8 cellular contexts compared by ENCODE assay signal in genomic region chr12:92927436-92928116, GRCh38. TPM values are rescaled to one million over a fixed set of nuclear protein-coding genes. Genes with fewer than 3 reads are reported as not detected.
A peak's percentile ranks its signal among the peaks of the same experiment; 100 is the strongest.
DNase-seq lines count a peak whose midpoint lies in the region; ATAC-seq, FAIRE-seq and TF ChIP-seq lines count a peak whose summit lies in the region.

No MANE protein-coding gene starts in this region.

- no peak overlapping the region for H2AFZ ChIP-seq in neuron (ENCODE audit: low read depth, low read length)

- intact Hi-C loops in CD8-positive, alpha-beta T cell (cut with DNase I, micrococcal nuclease): loop anchor here (2.0 to 10.0 kb wide), 12 partner anchors 19 to 1535 kb away; partner anchors contain the start of genes BTG1 (in 1 of the 2), CEP83 (in 1 of the 2), CRADD (in 1 of the 2) and NUDT4 (in 1 of the 2)

- no peaks in the 10 kb centered on the region for H3K27me3 ChIP-seq in CD8-positive, alpha-beta T cell (ENCODE audit: insufficient read depth, low read length)
- H3K27me3 ChIP-seq in neuron (ENCODE audit: insufficient read depth, low read length): no peaks in the 10 kb centered on the region

- H3K4me1 ChIP-seq in CD8-positive, alpha-beta T cell (ENCODE audit: insufficient read depth, low read length): peaks cover 26% of the 10 kb centered on the region
- peaks cover 22% of the 10 kb centered on the region for H3K4me1 ChIP-seq in neuron (ENCODE audit: insufficient read depth, low read length)

- no peaks in the 10 kb centered on the region for H3K9me3 ChIP-seq in CD8-positive, alpha-beta T cell (ENCODE audit: low read length)
- H3K9me3 ChIP-seq in neuron (ENCODE audit: low read length): no peaks in the 10 kb centered on the region

- peak overlapping the region; percentile 95 for H3K27ac Mint-ChIP-seq in CD8-positive, alpha-beta T cell
- peak overlapping the region; percentile 49 for H3K27ac Mint-ChIP-seq in endothelial cell (ENCODE audit: unreplicated experiment)

- DNase-seq in CD8-positive, alpha-beta T cell: no peak
- DNase-seq in H54 (ENCODE audit: insufficient read length, low spot score) (no peak), RWPE1 (ENCODE audit: low spot score) (peak; percentile 58), endothelial cell (ENCODE audit: low spot score) (no peak), NCI-H2029 treated with DMSO at 0.1 percent for 48 hours (lab: John Stamatoyannopoulos, UW) (no peak), epidermal melanocyte (ENCODE audit: insufficient read length, low spot score) (no peak)

- H3K36me3 ChIP-seq in CD8-positive, alpha-beta T cell (ENCODE audit: insufficient read depth, low read length): no peaks in the 10 kb centered on the region
- peaks cover 2% of the 10 kb centered on the region for H3K36me3 ChIP-seq in neuron (ENCODE audit: insufficient read depth, low read length)

- peak; percentile 52 for FAIRE-seq in H54 (lab: Jason Lieb, UNC)

- no peak overlapping the region for H3K4me3 ChIP-seq in CD8-positive, alpha-beta T cell (ENCODE audit: low read depth, low read length)
- peak overlapping the region; percentile 76 for H3K4me3 ChIP-seq in neuron (ENCODE audit: low read length)

- POLR2A ChIA-PET in CD8-positive, alpha-beta T cell (lab: Charles Lee): interaction anchor here (0.6 to 1.9 kb wide), 8 partner anchors 13 to 916 kb away, joined by 3 to 7 read pairs (median 3); no protein-coding TSS in a partner anchor
- POLR2A ChIA-PET in RWPE1 (lab: Yijun Ruan, JAX; ENCODE audit: low non-redundant PET): interaction anchor here (0.6 kb wide), 1 partner anchor 41 kb away, joined by 3 read pairs; no protein-coding TSS in a partner anchor

- peak overlapping the region; percentile 85 for H3K27ac ChIP-seq in CD8-positive, alpha-beta T cell (ENCODE audit: low read depth, low read length)
- H3K27ac ChIP-seq in RWPE1: no peak overlapping the region

- CTCF ChIA-PET in CD8-positive, alpha-beta T cell (lab: Charles Lee): interaction anchor here (0.7 to 6.4 kb wide), 16 partner anchors 17 to 1545 kb away, joined by 3 to 58 read pairs (median 4); no protein-coding TSS in a partner anchor
- CTCF ChIA-PET in RWPE1 (lab: Yijun Ruan, JAX): interaction anchor here (0.5 to 1.1 kb wide), 4 partner anchors 60 to 974 kb away, joined by 3 to 5 read pairs (median 4); no protein-coding TSS in a partner anchor

- no peak for ATAC-seq in CD8-positive, alpha-beta T cell
- ATAC-seq in GM21723 (IDR thresholded peaks at IDR 0.05; ENCODE audit: unreplicated experiment): no peak

- peaks cover 45% of the 10 kb centered on the region for H3K4me1 Mint-ChIP-seq in CD8-positive, alpha-beta T cell (ENCODE audit: low read depth)
- H3K4me1 Mint-ChIP-seq in endothelial cell (ENCODE audit: unreplicated experiment): peaks cover 24% of the 10 kb centered on the region

- no peak for TF ChIP-seq POLR2A in H54 (IDR thresholded peaks at IDR 0.05; ENCODE audit: low read depth, low read length)

- peak overlapping the region; percentile 85 for H3K4me3 Mint-ChIP-seq in CD8-positive, alpha-beta T cell
- peak overlapping the region; percentile 92 for H3K4me3 Mint-ChIP-seq in endothelial cell (ENCODE audit: unreplicated experiment)

- H3K9me3 Mint-ChIP-seq in CD8-positive, alpha-beta T cell: no peaks in the 10 kb centered on the region
- no peaks in the 10 kb centered on the region for H3K9me3 Mint-ChIP-seq in endothelial cell (ENCODE audit: unreplicated experiment)

- no peak for TF ChIP-seq CTCF in CD8-positive, alpha-beta T cell (IDR thresholded peaks at IDR 0.05)
- TF ChIP-seq CTCF in RWPE1 (conservative IDR thresholded peaks at IDR 0.05; ENCODE audit: low read depth) (no peak), endothelial cell (IDR thresholded peaks at IDR 0.05; ENCODE audit: unreplicated experiment) (no peak)

- peaks cover 7% of the 10 kb centered on the region for H3K36me3 Mint-ChIP-seq in CD8-positive, alpha-beta T cell
- no peaks in the 10 kb centered on the region for H3K36me3 Mint-ChIP-seq in endothelial cell (ENCODE audit: low read depth, unreplicated experiment)

- H3K27me3 Mint-ChIP-seq in CD8-positive, alpha-beta T cell (ENCODE audit: low read depth): no peaks in the 10 kb centered on the region
- H3K27me3 Mint-ChIP-seq in endothelial cell (ENCODE audit: unreplicated experiment): peaks cover 10% of the 10 kb centered on the region

RNA-seq across cellular contexts. Expression of gene EEA1, which starts 1.5 kb away (rescaled TPM):
- total RNA-seq in CD8-positive, alpha-beta T cell: 1 to 10 TPM; 4.3 to 6.9 TPM
- total RNA-seq in endothelial cell (ENCODE audit: unreplicated experiment): 14.1 TPM
